8 cellular contexts compared by ENCODE assay signal in the genomic region with DNA sequence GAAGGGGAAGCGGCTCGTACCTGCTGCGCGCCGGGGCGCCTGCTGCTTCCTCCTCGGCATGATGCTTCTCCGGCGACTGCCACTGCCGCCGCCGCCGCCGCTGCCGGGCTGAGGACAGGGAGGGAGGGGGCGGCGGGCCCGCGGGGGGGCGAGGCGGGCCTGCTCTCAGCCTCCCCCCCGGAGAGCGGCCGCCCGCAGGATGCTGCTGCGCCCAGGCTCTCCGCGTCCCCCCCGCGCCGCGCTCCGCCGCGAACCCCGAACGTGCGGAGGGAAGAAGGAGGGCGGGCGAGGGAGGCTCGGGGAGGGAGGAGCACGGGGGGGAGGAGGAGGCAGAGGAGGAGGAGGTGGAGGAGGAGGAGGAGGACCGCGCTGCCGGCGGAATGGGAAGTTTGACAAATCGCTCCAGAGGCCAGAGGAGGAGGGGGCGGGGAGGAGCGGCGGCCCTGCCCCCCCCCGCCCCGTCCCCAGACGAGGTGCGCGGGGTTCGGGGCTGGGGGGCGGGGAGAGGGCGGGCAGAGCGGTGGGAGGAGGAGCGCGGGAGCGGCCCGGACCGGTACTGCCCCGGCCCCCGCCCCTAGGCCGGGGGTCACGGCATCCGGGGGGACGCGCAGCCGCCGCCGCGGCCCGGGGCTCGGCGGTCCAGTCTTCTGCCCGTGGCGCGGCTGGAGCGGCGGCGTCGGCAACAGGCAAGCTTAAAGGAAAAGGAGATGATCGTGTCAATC. TPM values are rescaled to one million over a fixed set of nuclear protein-coding genes. Genes with fewer than 3 reads are reported as not detected.
DNase-seq lines count a peak whose midpoint lies in the region; ATAC-seq and TF ChIP-seq lines count a peak whose summit lies in the region.

A gene with protein sequence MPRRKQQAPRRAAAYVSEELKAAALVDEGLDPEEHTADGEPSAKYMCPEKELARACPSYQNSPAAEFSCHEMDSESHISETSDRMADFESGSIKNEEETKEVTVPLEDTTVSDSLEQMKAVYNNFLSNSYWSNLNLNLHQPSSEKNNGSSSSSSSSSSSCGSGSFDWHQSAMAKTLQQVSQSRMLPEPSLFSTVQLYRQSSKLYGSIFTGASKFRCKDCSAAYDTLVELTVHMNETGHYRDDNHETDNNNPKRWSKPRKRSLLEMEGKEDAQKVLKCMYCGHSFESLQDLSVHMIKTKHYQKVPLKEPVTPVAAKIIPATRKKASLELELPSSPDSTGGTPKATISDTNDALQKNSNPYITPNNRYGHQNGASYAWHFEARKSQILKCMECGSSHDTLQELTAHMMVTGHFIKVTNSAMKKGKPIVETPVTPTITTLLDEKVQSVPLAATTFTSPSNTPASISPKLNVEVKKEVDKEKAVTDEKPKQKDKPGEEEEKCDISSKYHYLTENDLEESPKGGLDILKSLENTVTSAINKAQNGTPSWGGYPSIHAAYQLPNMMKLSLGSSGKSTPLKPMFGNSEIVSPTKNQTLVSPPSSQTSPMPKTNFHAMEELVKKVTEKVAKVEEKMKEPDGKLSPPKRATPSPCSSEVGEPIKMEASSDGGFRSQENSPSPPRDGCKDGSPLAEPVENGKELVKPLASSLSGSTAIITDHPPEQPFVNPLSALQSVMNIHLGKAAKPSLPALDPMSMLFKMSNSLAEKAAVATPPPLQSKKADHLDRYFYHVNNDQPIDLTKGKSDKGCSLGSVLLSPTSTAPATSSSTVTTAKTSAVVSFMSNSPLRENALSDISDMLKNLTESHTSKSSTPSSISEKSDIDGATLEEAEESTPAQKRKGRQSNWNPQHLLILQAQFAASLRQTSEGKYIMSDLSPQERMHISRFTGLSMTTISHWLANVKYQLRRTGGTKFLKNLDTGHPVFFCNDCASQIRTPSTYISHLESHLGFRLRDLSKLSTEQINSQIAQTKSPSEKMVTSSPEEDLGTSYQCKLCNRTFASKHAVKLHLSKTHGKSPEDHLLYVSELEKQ (minus strand): TSS at position 277 of the 722 bp plus-strand sequence. CDS start 217 bp downstream, at position 60.

- DNase-seq in H4 (ENCODE audit: low spot score) (peak; percentile 89), SK-N-DZ (ENCODE audit: low spot score) (peak; percentile 78), retinal pigment epithelial cell (ENCODE audit: low read depth) (no peak)

- peaks cover 71% of the 10 kb centered on the region for H3K27me3 ChIP-seq in iPS-15b (ENCODE audit: control insufficient read depth, insufficient read depth, low read length)

- peaks cover 21% of the 10 kb centered on the region for H3K4me1 ChIP-seq in iPS-15b (ENCODE audit: control insufficient read depth, insufficient read depth, low read length)

- H3K4me1 Mint-ChIP-seq in brain = peaks cover 62% of the 10 kb centered on the region

- H3K4me3 Mint-ChIP-seq in brain = peak within 1 kb of the TSS; percentile 87 to 97 (median 90)

- no peaks in the 10 kb centered on the region for H3K9me3 ChIP-seq in iPS-15b (ENCODE audit: control insufficient read depth, insufficient read depth, low read length)

- TF ChIP-seq CTCF in brain (conservative IDR thresholded peaks at IDR 0.05) (no peak), retinal pigment epithelial cell (conservative IDR thresholded peaks at IDR 0.05; ENCODE audit: low read depth, low read length) (no peak)

- peaks cover 64% of the 10 kb centered on the region for H3K27me3 Mint-ChIP-seq in brain

- H3K9ac ChIP-seq in iPS-15b (ENCODE audit: low read depth, low read length) = no peak within 1 kb of the TSS

- no peak for ATAC-seq in HG02885 (IDR thresholded peaks at IDR 0.05; ENCODE audit: poor library complexity, unreplicated experiment)
- ATAC-seq in HG03159 (IDR thresholded peaks at IDR 0.05; ENCODE audit: unreplicated experiment) = no peak
- no peak for ATAC-seq in HG03280 (IDR thresholded peaks at IDR 0.05; ENCODE audit: unreplicated experiment)

- peak within 1 kb of the TSS; percentile 68 for H3K4me3 ChIP-seq in iPS-15b (ENCODE audit: low read depth, low read length)
- peak within 1 kb of the TSS; percentile 56 for H3K4me3 ChIP-seq in retinal pigment epithelial cell (ENCODE audit: low read length)

- H3K27ac Mint-ChIP-seq in brain = peak within 1 kb of the TSS; percentile 48 to 91 (median 88)

- no peaks in the 10 kb centered on the region for H3K36me3 ChIP-seq in iPS-15b (ENCODE audit: control insufficient read depth, insufficient read depth, low read length)

- H3K36me3 Mint-ChIP-seq in brain = no peaks in the 10 kb centered on the region

- peaks cover 0 to 4% (median 0%) of the 10 kb centered on the region in 5 experiments for H3K9me3 Mint-ChIP-seq in brain

RNA-seq across cellular contexts. Expression of the gene that starts here (rescaled TPM):
- 5.4 and 7.1 TPM in 2 replicates for total RNA-seq in H4 (2014; rRNA removed; shearing (Covaris generic))
- polyA plus RNA-seq in SK-N-DZ (2014; cell fraction: cytosol; rRNA removed) = 6.6 and 6.7 TPM in 2 replicates
- 3.9 and 8.4 TPM in 2 replicates for polyA plus RNA-seq in SK-N-DZ (2014; cell fraction: nucleus; rRNA removed)
- 17.6 TPM for polyA plus RNA-seq in brain (ENCODE audit: insufficient read depth, low read depth, low replicate concordance)
